ENCODE assay signal across 8 cellular contexts in genomic region chr12:51846911-51847829, GRCh38. TPM values are rescaled to one million over a fixed set of nuclear protein-coding genes. Genes with fewer than 3 reads are reported as not detected.
A peak's percentile ranks its signal among the peaks of the same experiment; 100 is the strongest.
DNase-seq lines count a peak whose midpoint lies in the region; ATAC-seq and TF ChIP-seq lines count a peak whose summit lies in the region.

No MANE protein-coding gene starts in this region.

- H3K4me3 Mint-ChIP-seq in CD8-positive, alpha-beta memory T cell: peak overlapping the region; percentile 45 to 87 (median 81)

- H3K9me3 Mint-ChIP-seq in CD8-positive, alpha-beta memory T cell: no peaks in the 10 kb centered on the region

- CTCF ChIA-PET in CD8-positive, alpha-beta memory T cell (lab: Charles Lee): no interaction called here

- POLR2A ChIA-PET in CD8-positive, alpha-beta memory T cell (lab: Charles Lee): no interaction called here

- intact Hi-C loops in body of pancreas (cut with DNase I): no loop called here

- peaks cover 0 to 4% (median 0%) of the 10 kb centered on the region in 3 donors for H3K36me3 Mint-ChIP-seq in CD8-positive, alpha-beta memory T cell

- no peak overlapping the region for H3K27ac ChIP-seq in CD8-positive, alpha-beta memory T cell (ENCODE audit: low read depth, low read length)
- no peak overlapping the region for H3K27ac ChIP-seq in RWPE2 (ENCODE audit: poor library complexity, severe bottlenecking)
- H3K27ac ChIP-seq in body of pancreas: peak overlapping the region in 1 of 4 donors; percentile 0

- H3K4me1 Mint-ChIP-seq in CD8-positive, alpha-beta memory T cell: peaks cover 5 to 26% (median 13%) of the 10 kb centered on the region in 3 donors

- peaks cover 36 to 60% of the 10 kb centered on the region in 2 donors for H3K27me3 Mint-ChIP-seq in CD8-positive, alpha-beta memory T cell

- no peak for TF ChIP-seq CTCF in RWPE2 (IDR thresholded peaks at IDR 0.05; ENCODE audit: poor library complexity, severe bottlenecking)
- TF ChIP-seq CTCF in body of pancreas (IDR thresholded peaks at IDR 0.05): no peak

- H3K9me3 ChIP-seq in CD8-positive, alpha-beta memory T cell (ENCODE audit: low read length): no peaks in the 10 kb centered on the region
- H3K9me3 ChIP-seq in RWPE2 (ENCODE audit: severe bottlenecking): no peaks in the 10 kb centered on the region
- H3K9me3 ChIP-seq in body of pancreas: no peaks in the 10 kb centered on the region

- no peak for TF ChIP-seq POLR2A in body of pancreas (IDR thresholded peaks at IDR 0.05)

- H3K27me3 ChIP-seq in CD8-positive, alpha-beta memory T cell (ENCODE audit: insufficient read depth, low read length, poor library complexity, severe bottlenecking): peaks cover 35% of the 10 kb centered on the region
- H3K27me3 ChIP-seq in RWPE2 (ENCODE audit: insufficient read depth, poor library complexity, severe bottlenecking) (peaks cover 50% of the 10 kb centered on the region), body of pancreas (peaks cover 0 to 32% of the 10 kb centered on the region in 2 donors)

- no peaks in the 10 kb centered on the region for H3K36me3 ChIP-seq in CD8-positive, alpha-beta memory T cell (ENCODE audit: insufficient read depth, low read length)
- no peaks in the 10 kb centered on the region for H3K36me3 ChIP-seq in RWPE2 (ENCODE audit: low read depth)
- H3K36me3 ChIP-seq in body of pancreas (replicated peaks in 1 of 2; ENCODE audit: insufficient read depth in 1 of 2, low read depth in 2 of 2): no peaks in the 10 kb centered on the region

- WGBS in body of pancreas, 2 donors: 0 to 1% methylated on average over 3 to 60 of the region's 66 CpGs

- peak overlapping the region in 2 of 8 donors; percentile 70 to 84 for H3K27ac Mint-ChIP-seq in CD8-positive, alpha-beta memory T cell

- peak overlapping the region; percentile 19 for H3K4me3 ChIP-seq in CD8-positive, alpha-beta memory T cell (ENCODE audit: low read length)
- H3K4me3 ChIP-seq in RWPE2 (ENCODE audit: severe bottlenecking) (peak overlapping the region; percentile 19), body of pancreas (peak overlapping the region; percentile 2 to 12)

- peak in 4 of 5 donors; percentile 15 to 36 (median 22) for DNase-seq in CD8-positive, alpha-beta memory T cell
- DNase-seq in RWPE2 (ENCODE audit: low spot score): no peak
- peak; percentile 21 to 59 (median 34) for DNase-seq in body of pancreas
- DNase-seq in left lobe of liver (ENCODE audit: low spot score): no peak
- peak; percentile 30 to 63 for DNase-seq in stimulated activated CD4-positive, alpha-beta T cell treated with anti-CD3 and anti-CD28 coated beads, Interleukin-4, amount 100 ng/mL, for 4 hours
- DNase-seq in superior temporal gyrus (ENCODE audit: extremely low spot score): no peak
- DNase-seq in NCI-H1930 (lab: John Stamatoyannopoulos, UW): no peak

- H3K4me1 ChIP-seq in CD8-positive, alpha-beta memory T cell (ENCODE audit: insufficient read depth, low read length): peaks cover 8% of the 10 kb centered on the region
- H3K4me1 ChIP-seq in RWPE2 (ENCODE audit: insufficient read depth, poor library complexity, severe bottlenecking): no peaks in the 10 kb centered on the region
- peaks cover 21% of the 10 kb centered on the region for H3K4me1 ChIP-seq in body of pancreas

- peak; percentile 28; the same call in 2 of the 3 replicates for ATAC-seq in RWPE2 (ENCODE audit: low read depth)
- peak; percentile 40 for ATAC-seq in body of pancreas
- ATAC-seq in left lobe of liver: peak; percentile 25
- no peak for ATAC-seq in GM18502 (IDR thresholded peaks at IDR 0.05; ENCODE audit: poor library complexity, unreplicated experiment)

RNA-seq across cellular contexts. Expression of gene FIGNL2, which starts 1.3 kb away (rescaled TPM):
- under 1 TPM; 0.42 to 0.70 TPM for total RNA-seq in CD8-positive, alpha-beta memory T cell
- polyA plus RNA-seq in CD8-positive, alpha-beta memory T cell: 0.12 TPM
- total RNA-seq in body of pancreas (under 1 TPM; 0.33 to 0.52 TPM), left lobe of liver (0.68 TPM)

RNA-seq across cellular contexts. Expression of gene ANKRD33, which starts 40.7 kb away (rescaled TPM):
- total RNA-seq in CD8-positive, alpha-beta memory T cell: not detected
- polyA plus RNA-seq in CD8-positive, alpha-beta memory T cell: not detected
- total RNA-seq in body of pancreas (not detected), left lobe of liver (not detected)

Comparison
In these comparisons a context has a peak if more than half of its experiments do, and no peak if none do; other contexts are left out.
1. DNase-seq: peak in CD8-positive, alpha-beta memory T cell (4 of 5), body of pancreas (4 of 4) and stimulated activated CD4-positive, alpha-beta T cell treated with anti-CD3 and anti-CD28 coated beads, Interleukin-4, amount 100 ng/mL, for 4 hours (2 of 2); none in RWPE2 (single experiment), left lobe of liver (single experiment), superior temporal gyrus (single experiment) and NCI-H1930 (0 of 2).
2. Peak in every context shown above with its lines, with median percentiles within 50 percentile points of each other: H3K4me3 ChIP-seq.